16 cellular contexts compared by ENCODE assay signal in genomic region chr2:102110168-102110567, GRCh38. TPM values are rescaled to one million over a fixed set of nuclear protein-coding genes. Genes with fewer than 3 reads are reported as not detected.
DNase-seq lines count a peak whose midpoint lies in the region; ATAC-seq, FAIRE-seq and TF ChIP-seq lines count a peak whose summit lies in the region.
"Had no signal": no experiment of that assay in that cellular context is flagged by ENCODE, and none has a peak within 500 bp of the region (broad histone marks: within the 10 kb centered on the region; RNA-seq: fewer than 3 reads in every experiment).

No MANE protein-coding gene starts in this region.

- H3K27ac ChIP-seq in left lung (peak overlapping the region in 1 of 2 donors; percentile 59), thoracic aorta (peak overlapping the region in 1 of 2 donors; percentile 29)
- H3K27ac ChIP-seq: BLaER1, Peyer's patch had no signal

- intact Hi-C loops in left lung (cut with DNase I) = no loop called here

- H3K27me3 ChIP-seq in adipocyte (replicated peaks; ENCODE audit: control insufficient read depth, insufficient read depth, low read length) = no peaks in the 10 kb centered on the region
- H3K27me3 ChIP-seq in left lung = no peaks in the 10 kb centered on the region
- no peaks in the 10 kb centered on the region for H3K27me3 ChIP-seq in thoracic aorta (replicated peaks; ENCODE audit: insufficient read depth)
- H3K27me3 ChIP-seq: BLaER1, Peyer's patch had no signal

- no peaks in the 10 kb centered on the region for H3K9me3 ChIP-seq in adipocyte (ENCODE audit: control insufficient read depth, low read length)
- H3K9me3 ChIP-seq in left lung = no peaks in the 10 kb centered on the region
- no peaks in the 10 kb centered on the region for H3K9me3 ChIP-seq in thoracic aorta
- H3K9me3 ChIP-seq: BLaER1, Peyer's patch had no signal

- no peak for FAIRE-seq in urothelium cell line (lab: Jason Lieb, UNC)
- FAIRE-seq: H1 had no signal

- peak; percentile 27 for DNase-seq in GM03348 (ENCODE audit: low spot score)
- no peak for DNase-seq in adipocyte (ENCODE audit: low read depth)
- DNase-seq in left lung = no peak
- no peak for DNase-seq in thoracic aorta (ENCODE audit: low spot score)
- no peak for DNase-seq in urothelium cell line (ENCODE audit: low spot score)
- DNase-seq in stimulated activated CD4-positive, alpha-beta T cell treated with anti-CD3 and anti-CD28 coated beads, Interleukin-15, amount 100 ng/mL, for 24 hours = no peak
- no peak for DNase-seq in epidermal melanocyte (ENCODE audit: insufficient read length, low spot score)
- DNase-seq: HFFc6, NCI-H1417 treated with DMSO at 0.1 percent for 48 hours, NCI-H2029, NCI-H510A treated with DMSO at 0.1 percent for 48 hours, Peyer's patch, SHP77 had no signal

- H3K36me3 ChIP-seq in adipocyte (ENCODE audit: control insufficient read depth, insufficient read depth, low read length, severe bottlenecking) = peaks cover 39% of the 10 kb centered on the region
- peaks cover 0 to 40% of the 10 kb centered on the region in 2 donors for H3K36me3 ChIP-seq in left lung
- no peaks in the 10 kb centered on the region for H3K36me3 ChIP-seq in thoracic aorta
- H3K36me3 ChIP-seq: BLaER1, Peyer's patch had no signal

- H3K4me1 ChIP-seq in adipocyte (ENCODE audit: control insufficient read depth, insufficient read depth, low read length) (peaks cover 51% of the 10 kb centered on the region), left lung (peaks cover 24 to 47% of the 10 kb centered on the region in 2 donors), thoracic aorta (ENCODE audit: control insufficient read depth in 1 of 2, low read depth in 2 of 2) (peaks cover 15 to 48% of the 10 kb centered on the region in 2 donors)
- H3K4me1 ChIP-seq: Peyer's patch had no signal

- H3K9ac ChIP-seq in adipocyte (ENCODE audit: low read length) = peak overlapping the region; percentile 48
- H3K9ac ChIP-seq: BLaER1 had no signal

- H3K4me3 ChIP-seq in adipocyte (ENCODE audit: low read length) (peak overlapping the region; percentile 23), left lung (no peak overlapping the region), thoracic aorta (peak overlapping the region; percentile 47)
- H3K4me3 ChIP-seq: BLaER1, Peyer's patch had no signal

- ATAC-seq in left lung (peak; percentile 19), thoracic aorta (ENCODE audit: insufficient number of reproducible peaks, low FRiP score, low read depth) (no peak), HG02970 (IDR thresholded peaks at IDR 0.05; ENCODE audit: low FRiP score, unreplicated experiment) (no peak)

- TF ChIP-seq CTCF in left lung (IDR thresholded peaks at IDR 0.05) (no peak), thoracic aorta (IDR thresholded peaks at IDR 0.05) (no peak)

RNA-seq across cellular contexts. Expression of gene IL1R1, which starts 32.4 kb away (rescaled TPM):
- total RNA-seq in left lung = 100 to 1,000 TPM; 142 to 224 TPM
- 100 to 1,000 TPM in 1 of 2 donors, 10 to 100 TPM in 1; 65.1 to 281 TPM for total RNA-seq in thoracic aorta

Comparison
In these comparisons a context has a peak if more than half of its experiments do, and no peak if none do; other contexts are left out.
1. H3K4me3 ChIP-seq: peak in adipocyte (single experiment) and thoracic aorta (single experiment); none in left lung (0 of 2).